10 cellular contexts compared by ENCODE assay signal in the genomic region with DNA sequence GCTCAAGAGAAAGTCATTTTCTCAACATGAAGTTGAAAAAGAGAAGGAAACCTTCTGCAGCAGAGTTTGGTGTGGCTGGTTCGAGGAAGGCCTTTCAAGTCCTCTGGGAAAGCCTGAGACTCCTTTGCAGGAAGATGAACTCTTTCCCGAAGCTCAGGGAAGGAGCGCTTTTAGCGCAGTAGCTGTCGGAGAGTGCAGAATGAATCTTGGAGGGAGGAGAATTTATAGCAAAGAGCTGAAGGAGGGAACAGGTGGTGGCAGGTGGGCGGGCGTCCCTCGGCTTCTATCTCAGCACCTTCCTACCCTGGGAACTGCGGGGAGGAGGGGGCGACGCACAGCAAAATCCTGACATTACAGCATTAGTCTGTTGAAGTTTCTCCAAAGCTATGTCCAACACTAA. TPM values are rescaled to one million over a fixed set of nuclear protein-coding genes. Genes with fewer than 3 reads are reported as not detected.
DNase-seq lines count a peak whose midpoint lies in the region; ATAC-seq and TF ChIP-seq lines count a peak whose summit lies in the region.
"Had no signal": no experiment of that assay in that cellular context is flagged by ENCODE, and none has a peak within 500 bp of the region (broad histone marks: within the 10 kb centered on the region; RNA-seq: fewer than 3 reads in every experiment).

ATOH7 (minus strand) TSS at position 198 of the 400 bp plus-strand sequence. CDS start 436 bp downstream, outside the sequence.

- POLR2A ChIA-PET in PC-3 (lab: Charles Lee; ENCODE audit: unreplicated experiment), result no interaction called here

- no peak for TF ChIP-seq EP300 in ovary (IDR thresholded peaks at IDR 0.05)

- no peaks in the 10 kb centered on the region for H3K79me2 ChIP-seq in PC-3 (ENCODE audit: low read length)

- WGBS in esophagus squamous epithelium, 2 donors, result 42 to 65% methylated on average over 2 to 11 of the region's 11 CpGs
- 13 to 30% (median 19%) methylated on average over 11 of the region's 11 CpGs for WGBS in ovary, 3 donors

- peaks cover 19% of the 10 kb centered on the region for H3K4me1 ChIP-seq in PC-3 (ENCODE audit: insufficient read depth, low read length)
- peaks cover 0 to 15% (median 3%) of the 10 kb centered on the region in 3 donors for H3K4me1 ChIP-seq in esophagus squamous epithelium
- H3K4me1 ChIP-seq in ovary (ENCODE audit: insufficient read depth), result no peaks in the 10 kb centered on the region

- in situ Hi-C loops in KBM-7 (cut with MboI; ENCODE audit: low pct_unique_long_range_greater_than_20kb, low sequenced_read_pairs), result no loop called here

- H4K20me1 ChIP-seq in PC-3 (ENCODE audit: low read length), result no peaks in the 10 kb centered on the region

- H3K4me3 ChIP-seq in PC-3 (ENCODE audit: low read length) (peak within 1 kb of the TSS; percentile 75), esophagus squamous epithelium (peak within 1 kb of the TSS; percentile 42 to 81 (median 60)), ovary (peak within 1 kb of the TSS; percentile 55)

- BruUV-seq in PC-3 (replicated peaks; lab: Mats Ljungman, UMichigan), result no TSS peak

- no peaks in the 10 kb centered on the region for H3K27me3 ChIP-seq in PC-3 (ENCODE audit: low read length)
- H3K27me3 ChIP-seq in esophagus squamous epithelium, result peaks cover 0 to 27% (median 0%) of the 10 kb centered on the region in 4 donors
- H3K27me3 ChIP-seq in ovary, result no peaks in the 10 kb centered on the region

- CTCF ChIA-PET in PC-3 (lab: Charles Lee), result no interaction called here

- H3F3A ChIP-seq in PC-3 (ENCODE audit: low read length, unreplicated experiment), result no peaks in the 10 kb centered on the region

- peak within 1 kb of the TSS; percentile 99 for H2AFZ ChIP-seq in PC-3 (ENCODE audit: low read length)

- H3K36me3 ChIP-seq in PC-3 (ENCODE audit: low read depth, low read length), result no peaks in the 10 kb centered on the region
- no peaks in the 10 kb centered on the region for H3K36me3 ChIP-seq in esophagus squamous epithelium
- H3K36me3 ChIP-seq in ovary, result no peaks in the 10 kb centered on the region

- ATAC-seq in PC-3 (no peak), GM18907 (IDR thresholded peaks at IDR 0.05; ENCODE audit: unreplicated experiment) (no peak)

- H3K27ac ChIP-seq in PC-3 (ENCODE audit: low read length), result no peak within 1 kb of the TSS
- peak within 1 kb of the TSS in 3 of 4 donors; percentile 53 to 77 (median 68) for H3K27ac ChIP-seq in esophagus squamous epithelium
- peak within 1 kb of the TSS; percentile 44 to 72 for H3K27ac ChIP-seq in ovary

- TF ChIP-seq POLR2A in esophagus squamous epithelium (IDR thresholded peaks at IDR 0.05), result no peak
- no peak for TF ChIP-seq POLR2A in ovary (IDR thresholded peaks at IDR 0.05)

- no peaks in the 10 kb centered on the region for H3K9me3 ChIP-seq in PC-3 (ENCODE audit: low read length)
- H3K9me3 ChIP-seq in esophagus squamous epithelium, result no peaks in the 10 kb centered on the region
- H3K9me3 ChIP-seq in ovary, result no peaks in the 10 kb centered on the region

- TF ChIP-seq CTCF in PC-3 (conservative IDR thresholded peaks at IDR 0.05; ENCODE audit: low read depth, low read length) (no peak), esophagus squamous epithelium (IDR thresholded peaks at IDR 0.05) (no peak), ovary (IDR thresholded peaks at IDR 0.05) (no peak)

- peak within 1 kb of the TSS; percentile 72 for H3K9ac ChIP-seq in PC-3 (ENCODE audit: low read length)

- H3K9me2 ChIP-seq in PC-3 (replicated peaks; ENCODE audit: low read length), result no peaks in the 10 kb centered on the region

- DNase-seq in DMS 273 (lab: John Stamatoyannopoulos, UW; ENCODE audit: unreplicated experiment), result peak; percentile 62
- DNase-seq in PC-3, result no peak
- no peak for DNase-seq in esophagus squamous epithelium (lab: John Stamatoyannopoulos, UW)
- peak in 1 of 5 donors; percentile 18 for DNase-seq in ovary
- DNase-seq in KBM-7, result no peak
- DNase-seq in HK-2 (ENCODE audit: unreplicated experiment), result no peak
- no peak for DNase-seq in activated gamma-delta T cell treated with Interleukin-2 at 50 U/mL for 16 hours

- intact Hi-C loops in PC-3 (cut with micrococcal nuclease), result no loop called here
- intact Hi-C loops in esophagus squamous epithelium (cut with DNase I), result no loop called here
- intact Hi-C loops in ovary (cut with DNase I), result no loop called here

- H3K4me2 ChIP-seq in PC-3 (ENCODE audit: low read length), result peak within 1 kb of the TSS; percentile 94

RNA-seq across cellular contexts. Expression of gene ATOH7, which starts in this region (rescaled TPM):
- total RNA-seq in PC-3 (2014; rRNA removed) (1.1 TPM in 1 of 2 replicates, not detected in the other), esophagus squamous epithelium (not detected), ovary (under 1 TPM in 2 of 7 donors, not detected in 5; 0.23 to 0.60 TPM)
- under 1 TPM in 1 of 2 donors, not detected in 1; 0.16 TPM for polyA plus RNA-seq in ovary
- total RNA-seq: HT1080, lung microvascular endothelial cell had no signal
